ENCODE assay signal across 1 cellular context in the genomic region with DNA sequence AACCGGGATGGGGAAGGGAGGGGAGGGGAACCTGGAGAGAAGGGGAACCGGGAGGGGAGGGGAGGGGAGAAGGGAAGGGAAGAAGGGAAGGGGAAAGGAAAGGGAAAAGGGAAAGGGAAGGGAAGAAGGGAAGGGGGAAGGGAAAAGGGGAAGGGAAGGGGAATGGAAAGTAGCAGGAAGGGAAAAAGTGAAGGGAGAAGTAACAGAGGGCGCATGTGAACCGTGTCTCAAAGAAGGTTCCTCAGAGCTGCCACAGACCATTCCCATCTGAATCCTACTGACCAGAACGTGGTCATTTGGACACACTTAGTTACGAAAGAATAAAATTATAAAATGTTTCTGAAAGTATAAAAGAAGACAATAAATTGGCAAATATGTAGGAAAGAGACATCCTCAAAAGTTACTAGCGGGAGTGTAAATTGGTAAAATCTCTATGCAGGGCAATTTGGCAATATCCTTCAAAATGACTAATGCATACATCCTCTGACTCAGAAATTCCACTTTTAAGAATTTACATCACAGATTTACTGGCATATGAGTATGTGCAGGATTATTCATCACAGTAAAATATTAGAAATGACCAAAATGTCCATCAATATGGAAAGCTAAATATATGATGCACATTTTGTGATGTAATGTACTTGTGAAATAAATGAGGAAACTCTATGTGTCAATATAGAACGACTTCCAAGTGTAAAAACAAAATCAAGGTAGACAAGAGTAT.
TF ChIP-seq lines count a peak whose summit lies in the region.

No MANE protein-coding gene starts in this region.

TF ChIP-seq in IMR-90, 13 proteins besides CTCF, POLR2A, EP300 and RAD21 (continued from another document):
- TF ChIP-seq, protein P1, sequence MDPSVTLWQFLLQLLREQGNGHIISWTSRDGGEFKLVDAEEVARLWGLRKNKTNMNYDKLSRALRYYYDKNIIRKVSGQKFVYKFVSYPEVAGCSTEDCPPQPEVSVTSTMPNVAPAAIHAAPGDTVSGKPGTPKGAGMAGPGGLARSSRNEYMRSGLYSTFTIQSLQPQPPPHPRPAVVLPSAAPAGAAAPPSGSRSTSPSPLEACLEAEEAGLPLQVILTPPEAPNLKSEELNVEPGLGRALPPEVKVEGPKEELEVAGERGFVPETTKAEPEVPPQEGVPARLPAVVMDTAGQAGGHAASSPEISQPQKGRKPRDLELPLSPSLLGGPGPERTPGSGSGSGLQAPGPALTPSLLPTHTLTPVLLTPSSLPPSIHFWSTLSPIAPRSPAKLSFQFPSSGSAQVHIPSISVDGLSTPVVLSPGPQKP (IDR thresholded peaks at IDR 0.05; ENCODE audit: borderline replicate concordance, low read depth, low read length) = no peak
- TF ChIP-seq CEBPB (IDR thresholded peaks at IDR 0.05; ENCODE audit: low read depth, low read length) = peak; percentile 87
